Comparison of ENCODE assay signal across 14 cellular contexts in the genomic region with DNA sequence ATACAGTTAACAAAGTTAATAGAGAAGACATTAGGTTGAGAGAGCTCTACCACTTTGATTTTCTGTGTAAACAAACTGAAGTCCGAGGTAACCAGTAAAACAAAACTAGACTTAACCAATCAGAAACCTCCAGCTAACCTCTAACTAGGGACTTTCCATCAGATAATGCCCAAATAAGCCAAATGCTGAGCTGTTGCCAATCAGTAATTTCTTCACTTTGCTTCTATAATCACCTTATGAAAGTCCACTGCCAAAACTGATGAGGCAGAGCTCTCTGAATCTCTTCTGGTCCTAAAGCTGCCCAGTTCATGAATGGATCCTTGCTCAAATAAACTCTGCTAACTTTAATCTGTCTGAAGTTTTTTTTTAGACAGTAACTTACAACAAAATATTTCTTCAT.
DNase-seq lines count a peak whose midpoint lies in the region; ATAC-seq and TF ChIP-seq lines count a peak whose summit lies in the region.
"Had no signal": no experiment of that assay in that cellular context is flagged by ENCODE, and none has a peak within 500 bp of the region (broad histone marks: within the 10 kb centered on the region; RNA-seq: fewer than 3 reads in every experiment).

No MANE protein-coding gene starts in this region.

- H3K9me3 ChIP-seq in MM.1S (replicated peaks; ENCODE audit: insufficient read depth, low read length) = no peaks in the 10 kb centered on the region
- H3K9me3 ChIP-seq: BLaER1, sigmoid colon, thyroid gland had no signal

- peaks cover 19 to 31% (median 29%) of the 10 kb centered on the region in 3 donors for H3K4me1 Mint-ChIP-seq in T-cell
- peaks cover 30% of the 10 kb centered on the region for H3K4me1 Mint-ChIP-seq in mesothelial cell of epicardium
- H3K4me1 Mint-ChIP-seq: neural progenitor cell had no signal

- H3K4me3 Mint-ChIP-seq in T-cell (no peak overlapping the region), mesothelial cell of epicardium (no peak overlapping the region)
- H3K4me3 Mint-ChIP-seq: activated CD4-positive, alpha-beta memory T cell treated with anti-CD3 and anti-CD28 coated beads for 36 hours; neural progenitor cell had no signal

- peak overlapping the region; percentile 54 for H3K9ac ChIP-seq in MM.1S (ENCODE audit: low read length)
- H3K9ac ChIP-seq: BLaER1, neural progenitor cell had no signal

- peak overlapping the region; percentile 93 for H3K27ac ChIP-seq in MM.1S (ENCODE audit: low read length)
- H3K27ac ChIP-seq: BLaER1, neural progenitor cell, sigmoid colon, thyroid gland had no signal

- H3K27ac Mint-ChIP-seq in T-cell (no peak overlapping the region), mesothelial cell of epicardium (no peak overlapping the region)
- H3K27ac Mint-ChIP-seq: activated CD4-positive, alpha-beta memory T cell treated with anti-CD3 and anti-CD28 coated beads for 36 hours; neural progenitor cell had no signal

- H3K4me3 ChIP-seq in MM.1S (ENCODE audit: low read length) (no peak overlapping the region), fibroblast of pulmonary artery (replicated peaks; ENCODE audit: low read depth, low read length) (no peak overlapping the region)
- H3K4me3 ChIP-seq: BLaER1, neural progenitor cell, sigmoid colon, thyroid gland had no signal

- peak overlapping the region; percentile 73 for H3K4me2 ChIP-seq in MM.1S (ENCODE audit: low read depth, low read length)
- H3K4me2 ChIP-seq: BLaER1, neural progenitor cell had no signal

- H3K79me2 ChIP-seq in MM.1S (ENCODE audit: low read length) = no peaks in the 10 kb centered on the region

- no peaks in the 10 kb centered on the region for H4K20me1 ChIP-seq in MM.1S (ENCODE audit: insufficient read depth, low read length)
- H4K20me1 ChIP-seq: BLaER1 had no signal

- CTCF ChIA-PET in T-cell (lab: Charles Lee) = no interaction called here

- TF ChIP-seq CTCF in MM.1S (IDR thresholded peaks at IDR 0.05; ENCODE audit: low read length) (no peak), fibroblast of pulmonary artery (IDR thresholded peaks at IDR 0.05; ENCODE audit: low read length, missing control alignments) (no peak), mesothelial cell of epicardium (IDR thresholded peaks at IDR 0.05; ENCODE audit: unreplicated experiment) (no peak)

- DNase-seq in MM.1S = peak; percentile 95
- peak; percentile 51 for DNase-seq in fibroblast of pulmonary artery (ENCODE audit: low read depth)
- no peak for DNase-seq in T-cell
- no peak for DNase-seq in mesothelial cell of epicardium (ENCODE audit: low spot score in 2 of 2, unreplicated experiment in 2 of 2)
- DNase-seq: activated CD4-positive, alpha-beta memory T cell treated with anti-CD3 and anti-CD28 coated beads for 36 hours; amniotic stem cell; sigmoid colon; stimulated activated CD4-positive, alpha-beta T cell treated with anti-CD3 and anti-CD28 coated beads, Interleukin-4, amount 100 ng/mL, for 24 hours; thyroid gland had no signal

- ATAC-seq in GM18858 (IDR thresholded peaks at IDR 0.05; ENCODE audit: unreplicated experiment) (peak; percentile 48), HG02623 (IDR thresholded peaks at IDR 0.05; ENCODE audit: unreplicated experiment) (peak; percentile 45), GM18519 (IDR thresholded peaks at IDR 0.05; ENCODE audit: low FRiP score, unreplicated experiment) (no peak), T-cell (replicated peaks in 1 of 4) (no peak)

- H3K36me3 ChIP-seq in MM.1S (replicated peaks; ENCODE audit: insufficient read depth, low read length) = 0 out of 2 replicates have a peak, but pooled peaks cover 4% of the 10 kb centered on the region
- H3K36me3 ChIP-seq: BLaER1, neural progenitor cell, sigmoid colon, thyroid gland had no signal

- H3K27me3 Mint-ChIP-seq in T-cell (no peaks in the 10 kb centered on the region), mesothelial cell of epicardium (ENCODE audit: low read depth) (no peaks in the 10 kb centered on the region)
- H3K27me3 Mint-ChIP-seq: activated CD4-positive, alpha-beta memory T cell treated with anti-CD3 and anti-CD28 coated beads for 36 hours had no signal

- H3K4me1 ChIP-seq in MM.1S (ENCODE audit: low read length) = peaks cover 18% of the 10 kb centered on the region
- H3K4me1 ChIP-seq: neural progenitor cell, sigmoid colon had no signal

- POLR2A ChIA-PET in T-cell (lab: Charles Lee) = no interaction called here

- peak overlapping the region; percentile 55; the same call in 1 of the 2 replicates for H2AFZ ChIP-seq in MM.1S (ENCODE audit: low read length)
- H2AFZ ChIP-seq: neural progenitor cell had no signal

- no peaks in the 10 kb centered on the region for H3F3A ChIP-seq in MM.1S (ENCODE audit: insufficient read depth, low read length)

- H3K27me3 ChIP-seq in MM.1S (replicated peaks; ENCODE audit: insufficient read depth, low read length) = no peaks in the 10 kb centered on the region
- H3K27me3 ChIP-seq: BLaER1, neural progenitor cell, sigmoid colon, thyroid gland had no signal

- H3K9me3 Mint-ChIP-seq in T-cell (no peaks in the 10 kb centered on the region), mesothelial cell of epicardium (no peaks in the 10 kb centered on the region)
- H3K9me3 Mint-ChIP-seq: activated CD4-positive, alpha-beta memory T cell treated with anti-CD3 and anti-CD28 coated beads for 36 hours; neural progenitor cell had no signal

- no peaks in the 10 kb centered on the region for H3K9me2 ChIP-seq in MM.1S (replicated peaks; ENCODE audit: insufficient read depth, low read length)

- no peaks in the 10 kb centered on the region for H3K36me3 Mint-ChIP-seq in T-cell
- H3K36me3 Mint-ChIP-seq in mesothelial cell of epicardium = no peaks in the 10 kb centered on the region
- H3K36me3 Mint-ChIP-seq: activated CD4-positive, alpha-beta memory T cell treated with anti-CD3 and anti-CD28 coated beads for 36 hours; neural progenitor cell had no signal

Comparison
In these comparisons a context has a peak if more than half of its experiments do, and no peak if none do; other contexts are left out.
1. ATAC-seq: peak in GM18858 (single experiment) and HG02623 (single experiment); none in GM18519 (single experiment) and T-cell (0 of 4).
2. DNase-seq: peak in MM.1S (single experiment) and fibroblast of pulmonary artery (single experiment); none in T-cell (0 of 34) and mesothelial cell of epicardium (0 of 2).